Comparison of ENCODE assay signal across 8 cellular contexts in genomic region chr2:131093066-131093842, GRCh38.
DNase-seq lines count a peak whose midpoint lies in the region; ATAC-seq and TF ChIP-seq lines count a peak whose summit lies in the region.

A gene with protein sequence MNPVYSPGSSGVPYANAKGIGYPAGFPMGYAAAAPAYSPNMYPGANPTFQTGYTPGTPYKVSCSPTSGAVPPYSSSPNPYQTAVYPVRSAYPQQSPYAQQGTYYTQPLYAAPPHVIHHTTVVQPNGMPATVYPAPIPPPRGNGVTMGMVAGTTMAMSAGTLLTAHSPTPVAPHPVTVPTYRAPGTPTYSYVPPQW (minus strand): TSS chr2:131093460. CDS start chr2:131082646, 10,814 bp downstream.

- H3K4me3 ChIP-seq in AG04449 (ENCODE audit: low read depth, low read length), result peak within 1 kb of the TSS; percentile 80

- POLR2A ChIA-PET in AG04449 (lab: Yijun Ruan, JAX), result interaction anchor here (0.6 to 1.3 kb wide), 4 partner anchors 10 to 76 kb away, joined by 3 to 8 read pairs (median 4); no protein-coding TSS in a partner anchor

- no peak for TF ChIP-seq CTCF in AG04449 (IDR thresholded peaks at IDR 0.05; ENCODE audit: insufficient read depth, low read length, missing control alignments)

- H3K27ac ChIP-seq in caudate nucleus (ENCODE audit: low read depth, low read length), result peak within 1 kb of the TSS; percentile 89

- CTCF ChIA-PET in AG04449 (lab: Yijun Ruan, JAX), result interaction anchor here (0.8 to 6.6 kb wide), 4 partner anchors 8 to 41 kb away, joined by 3 to 32 read pairs (median 4); partner anchors contain the start of gene PLEKHB2

- DNase-seq in AG04449 (ENCODE audit: low read depth, low spot score), result peak; percentile 21
- peak; percentile 82 for DNase-seq in NCI-H2196 treated with DMSO at 0.1 percent for 48 hours (lab: John Stamatoyannopoulos, UW; ENCODE audit: unreplicated experiment)
- peak; percentile 72 to 87 (median 78) for DNase-seq in activated CD4-positive, CD25-positive, alpha-beta regulatory T cell (lab: John Stamatoyannopoulos, UW)
- DNase-seq in caudate nucleus (lab: John Stamatoyannopoulos, UW), result peak in 59 of 61 donors; percentile 3 to 93 (median 79)
- peak; percentile 91 for DNase-seq in iris pigment epithelial cell (ENCODE audit: low read depth)
- DNase-seq in stimulated activated CD4-positive, alpha-beta T cell treated with anti-CD3 and anti-CD28 coated beads, Interleukin-12 subunit alpha, Interleukin-12 subunit beta, amount 100 ng/mL, for 4 hours, result peak; percentile 85

- ATAC-seq in GM18870 (IDR thresholded peaks at IDR 0.05; ENCODE audit: unreplicated experiment) (peak; percentile 75), HG03108 (IDR thresholded peaks at IDR 0.05; ENCODE audit: unreplicated experiment) (peak; percentile 82)

Comparison
In these comparisons a context has a peak if more than half of its experiments do, and no peak if none do; other contexts are left out.
1. Peak in every context shown above with its lines: DNase-seq, ATAC-seq, H3K4me3 ChIP-seq and H3K27ac ChIP-seq.
2. DNase-seq: peak in every context shown above with its lines; median percentile 91 in iris pigment epithelial cell; 85 in stimulated activated CD4-positive, alpha-beta T cell treated with anti-CD3 and anti-CD28 coated beads, Interleukin-12 subunit alpha, Interleukin-12 subunit beta, amount 100 ng/mL, for 4 hours; 82 in NCI-H2196 treated with DMSO at 0.1 percent for 48 hours; 79 in caudate nucleus; 78 in activated CD4-positive, CD25-positive, alpha-beta regulatory T cell; 21 in AG04449.